ENCODE assay signal across 10 cellular contexts in the genomic region with DNA sequence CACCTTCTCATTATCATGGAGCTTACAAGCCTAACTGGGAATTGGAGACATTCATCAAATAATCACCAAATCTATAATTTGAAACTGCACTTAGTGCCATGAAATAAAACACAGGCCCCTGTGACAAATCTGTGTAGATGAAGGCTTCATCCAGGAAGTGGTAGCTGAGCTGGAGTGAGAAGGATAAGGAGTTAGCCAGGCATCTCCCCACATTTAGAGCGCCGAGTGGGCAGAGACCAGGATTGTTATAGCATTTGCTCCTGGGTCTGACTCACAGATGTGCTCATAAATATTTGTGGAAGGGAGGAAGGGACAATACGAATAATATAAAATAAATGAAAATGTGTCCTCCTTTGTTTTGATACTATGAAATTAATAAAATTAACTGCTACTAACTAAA. TPM values are rescaled to one million over a fixed set of nuclear protein-coding genes. Genes with fewer than 3 reads are reported as not detected.
DNase-seq lines count a peak whose midpoint lies in the region; ATAC-seq and TF ChIP-seq lines count a peak whose summit lies in the region.
"Had no signal": no experiment of that assay in that cellular context is flagged by ENCODE, and none has a peak within 500 bp of the region (broad histone marks: within the 10 kb centered on the region; RNA-seq: fewer than 3 reads in every experiment).

No MANE protein-coding gene starts in this region.

- peak overlapping the region; percentile 100 for H3K27ac ChIP-seq in stomach smooth muscle (ENCODE audit: low read length)

- H3K4me3 Mint-ChIP-seq in T-cell, result no peak overlapping the region
- H3K4me3 Mint-ChIP-seq in CD14-positive monocyte, result no peak overlapping the region

- peak overlapping the region; percentile 36 to 100 for H3K9ac ChIP-seq in stomach smooth muscle (ENCODE audit: low read length in 2 of 2)

- no peak overlapping the region for H3K4me3 ChIP-seq in fibroblast of the aortic adventitia (ENCODE audit: low read depth, low read length)
- no peak overlapping the region for H3K4me3 ChIP-seq in stomach smooth muscle (ENCODE audit: low read length in 2 of 2)

- no peaks in the 10 kb centered on the region for H3K9me3 ChIP-seq in stomach smooth muscle (ENCODE audit: control insufficient read depth in 2 of 2, low read length in 2 of 2)

- H3K4me1 Mint-ChIP-seq in T-cell, result peaks cover 29 to 34% (median 30%) of the 10 kb centered on the region in 3 donors
- peaks cover 51% of the 10 kb centered on the region for H3K4me1 Mint-ChIP-seq in CD14-positive monocyte

- H3K36me3 Mint-ChIP-seq in T-cell (peaks cover 4% of the 10 kb centered on the region), CD14-positive monocyte (peaks cover 9% of the 10 kb centered on the region in 2 donors)

- H3K9me3 Mint-ChIP-seq in T-cell, result no peaks in the 10 kb centered on the region
- no peaks in the 10 kb centered on the region for H3K9me3 Mint-ChIP-seq in CD14-positive monocyte
- H3K9me3 Mint-ChIP-seq: stimulated activated naive CD8-positive, alpha-beta T cell treated with anti-CD3 and anti-CD28 coated beads, Interleukin-15, Interleukin-2, amounts not matched to agents 100 ng/mL and 50 ng/mL, for 24 hours had no signal

- peaks cover 3 to 6% of the 10 kb centered on the region in 2 donors for H3K36me3 ChIP-seq in stomach smooth muscle (ENCODE audit: control insufficient read depth in 2 of 2, insufficient read depth in 2 of 2, low read length in 2 of 2)

- DNase-seq in HCEC 1CT (peak; percentile 72), T-cell (no peak), fibroblast of the aortic adventitia (ENCODE audit: low read depth) (peak; percentile 56), NCI-H146 (lab: John Stamatoyannopoulos, UW) (no peak), CD14-positive monocyte (ENCODE audit: low spot score) (no peak)
- no peak for DNase-seq in stimulated activated naive CD4-positive, alpha-beta T cell (lab: John Stamatoyannopoulos, UW)
- DNase-seq: activated CD4-positive, alpha-beta T cell treated with anti-CD3 and anti-CD28 coated beads for 36 hours had no signal

- H3K27me3 ChIP-seq in stomach smooth muscle (ENCODE audit: control insufficient read depth in 1 of 2, insufficient read depth in 2 of 2, low read length in 2 of 2), result no peaks in the 10 kb centered on the region

- POLR2A ChIA-PET in T-cell (lab: Charles Lee), result interaction anchor here in 1 of 2 donors (0.7 kb wide), 1 partner anchor 182 kb away, joined by 3 read pairs; a partner anchor contains a TSS

- intact Hi-C loops in CD14-positive monocyte (cut with micrococcal nuclease), result loop anchor here (5.0 kb wide), 2 partner anchors 99 to 114 kb away; no protein-coding TSS in a partner anchor

- H3K4me1 ChIP-seq in stomach smooth muscle (ENCODE audit: control insufficient read depth, insufficient read depth, low read length), result peaks cover 27% of the 10 kb centered on the region

- H3K27me3 Mint-ChIP-seq in T-cell (no peaks in the 10 kb centered on the region), CD14-positive monocyte (ENCODE audit: low read depth in 3 of 3) (peaks cover 0 to 1% (median 0%) of the 10 kb centered on the region in 3 donors)
- H3K27me3 Mint-ChIP-seq: activated CD4-positive, alpha-beta T cell treated with anti-CD3 and anti-CD28 coated beads for 36 hours; stimulated activated naive CD8-positive, alpha-beta T cell treated with anti-CD3 and anti-CD28 coated beads, Interleukin-15, Interleukin-2, amounts not matched to agents 100 ng/mL and 50 ng/mL, for 24 hours had no signal

- CTCF ChIA-PET in T-cell (lab: Charles Lee), result interaction anchor here in 1 of 2 donors (1.2 to 8.7 kb wide), 2 partner anchors 14 to 115 kb away, joined by 3 to 63 read pairs; no protein-coding TSS in a partner anchor

- TF ChIP-seq CTCF in fibroblast of the aortic adventitia (IDR thresholded peaks at IDR 0.05; ENCODE audit: insufficient read depth, low read length), result no peak
- TF ChIP-seq CTCF in CD14-positive monocyte (IDR thresholded peaks at IDR 0.05), result no peak

- H3K27ac Mint-ChIP-seq in T-cell, result peak overlapping the region; percentile 28 to 48
- peak overlapping the region in 3 of 7 donors; percentile 12 to 79 (median 41) for H3K27ac Mint-ChIP-seq in CD14-positive monocyte

- ATAC-seq in T-cell (replicated peaks in 1 of 4) (no peak), GM21576 (IDR thresholded peaks at IDR 0.05; ENCODE audit: unreplicated experiment) (no peak)
- ATAC-seq: activated CD4-positive, alpha-beta T cell treated with anti-CD3 and anti-CD28 coated beads for 36 hours had no signal

RNA-seq across cellular contexts. Expression of a gene that starts 2.5 kb away (rescaled TPM):
- total RNA-seq in T-cell (100 to 1,000 TPM; 110 to 184 (median 165) TPM), fibroblast of the aortic adventitia (ENCODE audit: low replicate concordance) (161 and 179 TPM in 2 replicates)
- polyA plus RNA-seq in CD14-positive monocyte, result 100 to 1,000 TPM in 1 of 2 donors, 10 to 100 TPM in 1; 97.0 to 117 TPM

RNA-seq across cellular contexts. Expression of a gene that starts 24.8 kb away (rescaled TPM):
- total RNA-seq in T-cell (10 to 100 TPM; 20.4 to 29.7 (median 25.7) TPM), fibroblast of the aortic adventitia (ENCODE audit: low replicate concordance) (26.7 and 43.3 TPM in 2 replicates)
- 10 to 100 TPM; 32.0 to 34.4 TPM for polyA plus RNA-seq in CD14-positive monocyte

RNA-seq across cellular contexts. Expression of a gene that starts 40.9 kb away (rescaled TPM):
- total RNA-seq in T-cell, result 100 to 1,000 TPM in 1 of 5 donors, 10 to 100 TPM in 4; 76.2 to 102 (median 84.5) TPM
- 0.54 and 1.7 TPM in 2 replicates for total RNA-seq in fibroblast of the aortic adventitia (ENCODE audit: low replicate concordance)
- 100 to 1,000 TPM; 623 to 761 TPM for polyA plus RNA-seq in CD14-positive monocyte

RNA-seq across cellular contexts. Expression of a gene that starts 47.8 kb away (rescaled TPM):
- total RNA-seq in T-cell (10 to 100 TPM; 25.0 to 40.1 (median 33.9) TPM), fibroblast of the aortic adventitia (ENCODE audit: low replicate concordance) (33.8 and 56.2 TPM in 2 replicates)
- 100 to 1,000 TPM; 171 to 251 TPM for polyA plus RNA-seq in CD14-positive monocyte

RNA-seq across cellular contexts. Expression of a gene that starts 59.1 kb away (rescaled TPM):
- total RNA-seq in T-cell, result 10 to 100 TPM; 49.9 to 74.6 (median 64.3) TPM
- 86.7 and 213 TPM in 2 replicates for total RNA-seq in fibroblast of the aortic adventitia (ENCODE audit: low replicate concordance)
- 100 to 1,000 TPM; 382 to 475 TPM for polyA plus RNA-seq in CD14-positive monocyte

Comparison
In these comparisons a context has a peak if more than half of its experiments do, and no peak if none do; other contexts are left out.
1. DNase-seq: peak in HCEC 1CT (single experiment) and fibroblast of the aortic adventitia (single experiment); none in T-cell (0 of 34), NCI-H146 (single experiment), CD14-positive monocyte (single experiment) and stimulated activated naive CD4-positive, alpha-beta T cell (0 of 6).
2. RNA of a gene that starts 40.9 kb away (total RNA-seq): 76.2 to 102 TPM in T-cell; 0.54 to 1.7 TPM in fibroblast of the aortic adventitia; every median in the first group is over 10 times any median in the second.